Comparison of ENCODE assay signal across 28 cellular contexts in genomic region chrX:19704117-19704516, GRCh38.
"Had no signal": no experiment of that assay in that cellular context is flagged by ENCODE, and none has a peak within 500 bp of the region (broad histone marks: within the 10 kb centered on the region; RNA-seq: fewer than 3 reads in every experiment).

No MANE protein-coding gene starts in this region.

- ATAC-seq: esophagus mucosa; foreskin keratinocyte; gastroesophageal sphincter; heart right ventricle; left cardiac atrium; left lung; mucosa of descending colon; natural killer cell treated with Interleukin-12 subunit alpha and Interleukin-12 subunit beta and Interleukin-15 and Interleukin-18, amount 100 ng/mL, for 72 hours; right lobe of liver; stimulated activated memory B cell treated with anti-CD40 and anti-IgM and Interleukin-4, amounts not matched to agents 10 μg/mL and 1 μg/mL and 100 μg/mL, for 72 hours; stimulated activated naive CD8-positive, alpha-beta T cell treated with anti-CD3 and anti-CD28 coated beads, Interleukin-15, Interleukin-2, amounts not matched to agents 100 U/mL and 50 U/mL, for 24 hours had no signal

- H3K4me3 ChIP-seq: dorsolateral prefrontal cortex, gastroesophageal sphincter, heart right ventricle, left lung, mucosa of descending colon, right lobe of liver, thoracic aorta, tibial nerve, upper lobe of left lung had no signal

- H3K4me1 ChIP-seq: foreskin keratinocyte, gastroesophageal sphincter, left lung, parathyroid adenoma, right lobe of liver had no signal

- H3K4me3 Mint-ChIP-seq: mesothelial cell of epicardium; naive B cell; natural killer cell treated with Interleukin-12 subunit alpha and Interleukin-12 subunit beta and Interleukin-15 and Interleukin-18, amount 100 ng/mL, for 72 hours; neural crest cell; stimulated activated memory B cell treated with anti-CD40 and anti-IgM and Interleukin-4, amounts not matched to agents 10 μg/mL and 1 μg/mL and 100 μg/mL, for 72 hours had no signal

- H3K27me3 Mint-ChIP-seq: naive B cell; natural killer cell treated with Interleukin-12 subunit alpha and Interleukin-12 subunit beta and Interleukin-15 and Interleukin-18, amount 100 ng/mL, for 72 hours; progenitor cell of endocrine pancreas; stimulated activated memory B cell treated with anti-CD40 and anti-IgM and Interleukin-4, amounts not matched to agents 10 μg/mL and 1 μg/mL and 100 μg/mL, for 72 hours had no signal

- H3K4me1 Mint-ChIP-seq: mesothelial cell of epicardium, neural crest cell had no signal

- H3K27ac Mint-ChIP-seq: mesothelial cell of epicardium; progenitor cell of endocrine pancreas; stimulated activated memory B cell treated with anti-CD40 and anti-IgM and Interleukin-4, amounts not matched to agents 10 μg/mL and 1 μg/mL and 100 μg/mL, for 72 hours had no signal

- H3K9me3 Mint-ChIP-seq: naive B cell; natural killer cell treated with Interleukin-12 subunit alpha and Interleukin-12 subunit beta and Interleukin-15 and Interleukin-18, amount 100 ng/mL, for 72 hours; stimulated activated memory B cell treated with anti-CD40 and anti-IgM and Interleukin-4, amounts not matched to agents 10 μg/mL and 1 μg/mL and 100 μg/mL, for 72 hours had no signal

- H3K36me3 Mint-ChIP-seq: mesothelial cell of epicardium; naive B cell; natural killer cell treated with Interleukin-12 subunit alpha and Interleukin-12 subunit beta and Interleukin-15 and Interleukin-18, amount 100 ng/mL, for 72 hours had no signal

- H3K36me3 ChIP-seq: gastroesophageal sphincter, right lobe of liver, thoracic aorta, tibial nerve, upper lobe of left lung had no signal

- H3K79me2 ChIP-seq: parathyroid adenoma had no signal

- H2AFZ ChIP-seq: parathyroid adenoma had no signal

- H3K9me3 ChIP-seq: gastroesophageal sphincter, heart right ventricle, left lung, mucosa of descending colon, neutrophil, right lobe of liver, thoracic aorta, tibial nerve, upper lobe of left lung had no signal

- H3K27ac ChIP-seq: dorsolateral prefrontal cortex, epithelial cell of prostate, foreskin keratinocyte, gastroesophageal sphincter, heart right ventricle, left lung, neutrophil, parathyroid adenoma, right lobe of liver, thoracic aorta, tibial nerve, upper lobe of left lung had no signal

- H3K9ac ChIP-seq: parathyroid adenoma had no signal

- H3K27me3 ChIP-seq: foreskin keratinocyte, gastroesophageal sphincter, heart right ventricle, left lung, neutrophil, right lobe of liver, tibial nerve, upper lobe of left lung had no signal

- DNase-seq: dorsolateral prefrontal cortex; effector CD4-positive, alpha-beta T cell; foreskin keratinocyte; glutamatergic neuron; heart right ventricle; hippocampal formation; left cardiac atrium; left lung; mesenchymal stem cell; mucosa of descending colon; naive B cell; right lobe of liver; stimulated activated CD4-positive, alpha-beta T cell treated with anti-CD3 and anti-CD28 coated beads, Interleukin-4, amount 100 ng/mL, for 4 hours; stimulated activated naive CD8-positive, alpha-beta T cell treated with anti-CD3 and anti-CD28 coated beads, Interleukin-15, Interleukin-2, amounts not matched to agents 100 U/mL and 50 U/mL, for 24 hours; substantia nigra; upper lobe of left lung had no signal
